Comparison of ENCODE assay signal across 31 cellular contexts in the genomic region with DNA sequence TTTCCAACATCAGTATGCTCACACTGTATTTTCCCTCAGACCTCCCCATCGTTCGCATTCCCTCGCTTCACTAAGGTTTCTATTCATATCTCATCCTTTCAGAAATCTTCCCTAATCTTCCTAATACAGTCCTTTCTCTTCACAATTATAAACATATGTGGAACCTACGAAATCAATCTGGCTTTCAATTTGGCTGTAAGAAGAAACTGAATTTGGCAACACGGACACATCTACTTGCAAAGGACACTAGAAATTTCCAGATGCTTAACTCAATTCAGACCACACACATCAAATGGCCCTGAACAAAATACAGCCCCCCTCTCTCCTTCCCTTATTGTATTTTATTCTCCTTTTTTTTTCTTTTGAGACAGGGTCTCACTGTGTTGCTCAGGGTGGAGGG. TPM values are rescaled to one million over a fixed set of nuclear protein-coding genes. Genes with fewer than 3 reads are reported as not detected.
A peak's percentile ranks its signal among the peaks of the same experiment; 100 is the strongest.
DNase-seq lines count a peak whose midpoint lies in the region; ATAC-seq, FAIRE-seq and TF ChIP-seq lines count a peak whose summit lies in the region.
"Had no signal": no experiment of that assay in that cellular context is flagged by ENCODE, and none has a peak within 500 bp of the region (broad histone marks: within the 10 kb centered on the region; RNA-seq: fewer than 3 reads in every experiment).

No MANE protein-coding gene starts in this region.

- no peak for TF ChIP-seq EP300 in K562 (IDR thresholded peaks at IDR 0.05; ENCODE audit: low read length)

- H3K27ac ChIP-seq in K562 (ENCODE audit: extremely low read depth, low read depth, low read length): peak overlapping the region; percentile 29; the same call in 1 of the 3 replicates
- H3K27ac ChIP-seq: BLaER1 treated with 17β-estradiol and CSF1 and Interleukin-3, amounts not matched to agents 10 nM and 100 nM; GM23248; HL-60; PC-9; SJCRH30 had no signal

- intact Hi-C loops in K562 (cut with micrococcal nuclease): no loop called here
- intact Hi-C loops in activated T-helper 2 cell treated with anti-CD3 and anti-CD28 coated beads, Interferon-gamma antibody, Interleukin-2, Interleukin-4, amounts not matched to agents 10 μg/mL and 5 μg/mL and 100 μg/mL, durations not matched to agents 14 hours and 24 hours and 36 hours (cut with micrococcal nuclease): no loop called here

- H3K9me3 Mint-ChIP-seq in activated naive CD8-positive, alpha-beta T cell (ENCODE audit: low read depth): no peaks in the 10 kb centered on the region
- H3K9me3 Mint-ChIP-seq in activated naive CD8-positive, alpha-beta T cell treated with anti-CD3 and anti-CD28 coated beads for 36 hours: no peaks in the 10 kb centered on the region
- H3K9me3 Mint-ChIP-seq in stimulated activated effector memory CD8-positive, alpha-beta T cell treated with anti-CD3 and anti-CD28 coated beads, Interleukin-12 subunit alpha, Interleukin-12 subunit beta, amount 100 ng/mL, for 72 hours: no peaks in the 10 kb centered on the region
- peaks cover 8% of the 10 kb centered on the region for H3K9me3 Mint-ChIP-seq in activated T-helper 2 cell treated with anti-CD3 and anti-CD28 coated beads, Interferon-gamma antibody, Interleukin-2, Interleukin-4, amounts not matched to agents 10 μg/mL and 5 μg/mL and 100 μg/mL, durations not matched to agents 14 hours and 24 hours and 36 hours
- H3K9me3 Mint-ChIP-seq: CD4-positive, alpha-beta T cell; HFFc6; IgD-negative memory B cell had no signal

- ATAC-seq in K562 (no peak), HG02759 (IDR thresholded peaks at IDR 0.05; ENCODE audit: unreplicated experiment) (no peak), HG03460 (IDR thresholded peaks at IDR 0.05; ENCODE audit: unreplicated experiment) (no peak)
- ATAC-seq in stimulated activated effector memory CD8-positive, alpha-beta T cell treated with anti-CD3 and anti-CD28 coated beads, Interleukin-12 subunit alpha, Interleukin-12 subunit beta, amount 100 ng/mL, for 72 hours: no peak
- ATAC-seq: Right ventricle myocardium inferior had no signal

- no peaks in the 10 kb centered on the region for H3K9me3 ChIP-seq in K562 (replicated peaks; ENCODE audit: control insufficient read depth, insufficient read depth, low read depth, low read length)
- H3K9me3 ChIP-seq: HAP-1 had no signal

- H3K27me3 Mint-ChIP-seq in activated naive CD8-positive, alpha-beta T cell: no peaks in the 10 kb centered on the region
- H3K27me3 Mint-ChIP-seq in activated naive CD8-positive, alpha-beta T cell treated with anti-CD3 and anti-CD28 coated beads for 36 hours: no peaks in the 10 kb centered on the region
- no peaks in the 10 kb centered on the region for H3K27me3 Mint-ChIP-seq in activated T-helper 2 cell treated with anti-CD3 and anti-CD28 coated beads, Interferon-gamma antibody, Interleukin-2, Interleukin-4, amounts not matched to agents 10 μg/mL and 5 μg/mL and 100 μg/mL, durations not matched to agents 14 hours and 24 hours and 36 hours (ENCODE audit: low read depth)
- H3K27me3 Mint-ChIP-seq: CD4-positive, alpha-beta T cell; IgD-negative memory B cell had no signal

- H3K4me3 ChIP-seq in K562 (no peak overlapping the region), fibroblast of the aortic adventitia (ENCODE audit: low read depth, low read length) (no peak overlapping the region)
- H3K4me3 ChIP-seq: BLaER1 treated with 17β-estradiol and CSF1 and Interleukin-3, amounts not matched to agents 10 nM and 100 nM; GM23248; HAP-1; PC-9; SJCRH30 had no signal

- H4K20me1 ChIP-seq in K562 (replicated peaks; ENCODE audit: control insufficient read depth, insufficient read depth, low read length): no peaks in the 10 kb centered on the region

- H3K4me2 ChIP-seq in K562 (ENCODE audit: insufficient read depth, low read length): no peak overlapping the region
- H3K4me2 ChIP-seq: BLaER1 treated with 17β-estradiol and CSF1 and Interleukin-3, amounts not matched to agents 10 nM and 100 nM; PC-9 had no signal

- peak; percentile 61 for FAIRE-seq in K562 (lab: Jason Lieb, UNC)
- FAIRE-seq: A204.1, D721Med, G401.6 had no signal

- H3K4me1 ChIP-seq in K562 (replicated peaks in 1 of 2; ENCODE audit: control insufficient read depth in 2 of 2, insufficient read depth in 2 of 2, low read length in 2 of 2): peaks cover 0 to 10% of the 10 kb centered on the region in 2 experiments; a peak in 2 of 5 replicates
- H3K4me1 ChIP-seq: BLaER1 treated with 17β-estradiol and CSF1 and Interleukin-3, amounts not matched to agents 10 nM and 100 nM; HAP-1; SJCRH30 had no signal

- in situ Hi-C loops in K562 (cut with MboI): no loop called here

- DNase-seq in activated naive CD8-positive, alpha-beta T cell treated with anti-CD3 and anti-CD28 coated beads for 36 hours: no peak
- DNase-seq in K562 (ENCODE audit: extremely low read depth in 1 of 4, low spot score in 3 of 4): no peak
- peak; percentile 20 for DNase-seq in fibroblast of the aortic adventitia (ENCODE audit: low read depth)
- no peak for DNase-seq in stimulated activated effector memory CD8-positive, alpha-beta T cell treated with anti-CD3 and anti-CD28 coated beads, Interleukin-12 subunit alpha, Interleukin-12 subunit beta, amount 100 ng/mL, for 72 hours (ENCODE audit: low spot score in 2 of 2)
- no peak for DNase-seq in activated T-helper 2 cell treated with anti-CD3 and anti-CD28 coated beads, Interferon-gamma antibody, Interleukin-2, Interleukin-4, amounts not matched to agents 10 μg/mL and 5 μg/mL and 100 μg/mL, durations not matched to agents 14 hours and 24 hours and 36 hours (ENCODE audit: low spot score)
- DNase-seq: AML-193; CD4-positive, alpha-beta T cell; DMS53; GM23248; HFFc6; NCI-H1048; NCI-H1417; NCI-H1694; NCI-H2029 treated with DMSO at 0.1 percent for 48 hours; NCI-H446 treated with DMSO at 0.1 percent for 48 hours; NCI-H526; NCI-H82; SJCRH30 had no signal

- H3K27me3 ChIP-seq in K562 (ENCODE audit: control insufficient read depth in 2 of 2, insufficient read depth in 2 of 2, low read length in 2 of 2): no peaks in the 10 kb centered on the region
- H3K27me3 ChIP-seq: BLaER1 treated with 17β-estradiol and CSF1 and Interleukin-3, amounts not matched to agents 10 nM and 100 nM; SJCRH30 had no signal

- no peak overlapping the region for H3K9ac ChIP-seq in K562 (ENCODE audit: insufficient read depth in 1 of 2, low read depth in 2 of 2, low read length in 2 of 2)
- H3K9ac ChIP-seq: BLaER1 treated with 17β-estradiol and CSF1 and Interleukin-3, amounts not matched to agents 10 nM and 100 nM; GM23248 had no signal

- TF ChIP-seq CTCF in K562 (IDR thresholded peaks at IDR 0.05 in 2 of 3, conservative IDR thresholded peaks at IDR 0.05 in 1 of 3; ENCODE audit: insufficient read depth in 2 of 3, low read depth in 1 of 3, low read length in 3 of 3) (no peak), fibroblast of the aortic adventitia (IDR thresholded peaks at IDR 0.05; ENCODE audit: insufficient read depth, low read length) (no peak)

- H3K36me3 ChIP-seq in K562 (ENCODE audit: control insufficient read depth, insufficient read depth, low read length): peaks cover 15% of the 10 kb centered on the region; the same call in 2 of the 3 replicates
- H3K36me3 ChIP-seq: HAP-1 had no signal

- no TSS peak for BruUV-seq in K562 (replicated peaks; lab: Mats Ljungman, UMichigan)

- peaks cover 7% of the 10 kb centered on the region for H3K4me1 Mint-ChIP-seq in activated naive CD8-positive, alpha-beta T cell (ENCODE audit: low read depth)
- peaks cover 2% of the 10 kb centered on the region for H3K4me1 Mint-ChIP-seq in activated naive CD8-positive, alpha-beta T cell treated with anti-CD3 and anti-CD28 coated beads for 36 hours
- peaks cover 20% of the 10 kb centered on the region for H3K4me1 Mint-ChIP-seq in stimulated activated effector memory CD8-positive, alpha-beta T cell treated with anti-CD3 and anti-CD28 coated beads, Interleukin-12 subunit alpha, Interleukin-12 subunit beta, amount 100 ng/mL, for 72 hours
- peaks cover 6% of the 10 kb centered on the region for H3K4me1 Mint-ChIP-seq in activated T-helper 2 cell treated with anti-CD3 and anti-CD28 coated beads, Interferon-gamma antibody, Interleukin-2, Interleukin-4, amounts not matched to agents 10 μg/mL and 5 μg/mL and 100 μg/mL, durations not matched to agents 14 hours and 24 hours and 36 hours (ENCODE audit: low read depth)

- CTCF ChIA-PET in K562 (lab: Yijun Ruan, JAX; ENCODE audit: low intra/inter-chr PET ratio): no interaction called here

- H3K27ac Mint-ChIP-seq in activated naive CD8-positive, alpha-beta T cell: peak overlapping the region; percentile 41
- no peak overlapping the region for H3K27ac Mint-ChIP-seq in activated naive CD8-positive, alpha-beta T cell treated with anti-CD3 and anti-CD28 coated beads for 36 hours
- peak overlapping the region; percentile 20 for H3K27ac Mint-ChIP-seq in stimulated activated effector memory CD8-positive, alpha-beta T cell treated with anti-CD3 and anti-CD28 coated beads, Interleukin-12 subunit alpha, Interleukin-12 subunit beta, amount 100 ng/mL, for 72 hours
- no peak overlapping the region for H3K27ac Mint-ChIP-seq in activated T-helper 2 cell treated with anti-CD3 and anti-CD28 coated beads, Interferon-gamma antibody, Interleukin-2, Interleukin-4, amounts not matched to agents 10 μg/mL and 5 μg/mL and 100 μg/mL, durations not matched to agents 14 hours and 24 hours and 36 hours
- H3K27ac Mint-ChIP-seq: CD4-positive, alpha-beta T cell; HFFc6; IgD-negative memory B cell had no signal

- no peaks in the 10 kb centered on the region for H3K9me1 ChIP-seq in K562 (ENCODE audit: control insufficient read depth, insufficient read depth, low read length)

- peaks cover 23% of the 10 kb centered on the region for H3K79me2 ChIP-seq in K562 (ENCODE audit: control insufficient read depth, insufficient read depth, low read length)

- no peak overlapping the region for H3K4me3 Mint-ChIP-seq in activated naive CD8-positive, alpha-beta T cell
- no peak overlapping the region for H3K4me3 Mint-ChIP-seq in activated naive CD8-positive, alpha-beta T cell treated with anti-CD3 and anti-CD28 coated beads for 36 hours
- no peak overlapping the region for H3K4me3 Mint-ChIP-seq in stimulated activated effector memory CD8-positive, alpha-beta T cell treated with anti-CD3 and anti-CD28 coated beads, Interleukin-12 subunit alpha, Interleukin-12 subunit beta, amount 100 ng/mL, for 72 hours
- H3K4me3 Mint-ChIP-seq in activated T-helper 2 cell treated with anti-CD3 and anti-CD28 coated beads, Interferon-gamma antibody, Interleukin-2, Interleukin-4, amounts not matched to agents 10 μg/mL and 5 μg/mL and 100 μg/mL, durations not matched to agents 14 hours and 24 hours and 36 hours (ENCODE audit: low read depth): no peak overlapping the region
- H3K4me3 Mint-ChIP-seq: CD4-positive, alpha-beta T cell; HFFc6; IgD-negative memory B cell had no signal

- no peak for TF ChIP-seq POLR2A in K562 (conservative IDR thresholded peaks at IDR 0.05)

- no peak for TF ChIP-seq RAD21 in K562 (CRISPR knock-in tag; conservative IDR thresholded peaks at IDR 0.05 in 1 of 2, IDR thresholded peaks at IDR 0.05 in 1 of 2)

- no peak overlapping the region for H2AFZ ChIP-seq in K562 (ENCODE audit: low read depth, low read length)
- H2AFZ ChIP-seq: GM23248, PC-9 had no signal

- H3K36me3 Mint-ChIP-seq in activated naive CD8-positive, alpha-beta T cell: peaks cover 12% of the 10 kb centered on the region
- peaks cover 31% of the 10 kb centered on the region for H3K36me3 Mint-ChIP-seq in activated naive CD8-positive, alpha-beta T cell treated with anti-CD3 and anti-CD28 coated beads for 36 hours
- H3K36me3 Mint-ChIP-seq in stimulated activated effector memory CD8-positive, alpha-beta T cell treated with anti-CD3 and anti-CD28 coated beads, Interleukin-12 subunit alpha, Interleukin-12 subunit beta, amount 100 ng/mL, for 72 hours: peaks cover 34% of the 10 kb centered on the region
- H3K36me3 Mint-ChIP-seq in activated T-helper 2 cell treated with anti-CD3 and anti-CD28 coated beads, Interferon-gamma antibody, Interleukin-2, Interleukin-4, amounts not matched to agents 10 μg/mL and 5 μg/mL and 100 μg/mL, durations not matched to agents 14 hours and 24 hours and 36 hours (ENCODE audit: low read depth): peaks cover 38% of the 10 kb centered on the region

- POLR2A ChIA-PET in K562 (lab: Yijun Ruan, JAX): interaction anchor here (1.4 kb wide), 1 partner anchor 25 kb away, joined by 3 read pairs; no protein-coding TSS in a partner anchor

- 58% methylated on average over 5 of the region's 5 CpGs for WGBS in K562 (ENCODE audit: insufficient coverage, low coverage, missing lambda C conversion rate)

RNA-seq across cellular contexts. Expression of gene TM4SF19, which starts 39.1 kb away (rescaled TPM):
- not detected for total RNA-seq in activated naive CD8-positive, alpha-beta T cell treated with anti-CD3 and anti-CD28 coated beads for 36 hours
- total RNA-seq in K562 (2011; cell fraction: chromatin; rRNA removed; ENCODE audit: low replicate concordance): 84.6 and 136 TPM in 2 replicates
- 68.0 and 78.0 TPM in 2 replicates for total RNA-seq in K562 (2011; cell fraction: nucleolus; rRNA removed)
- 79.4 and 104 TPM in 2 replicates for total RNA-seq in K562 (2011; cell fraction: nucleoplasm; rRNA removed)
- 8.0 and 10.6 TPM in 2 replicates for total RNA-seq in K562 (2014; rRNA removed)
- 12.5 and 13.6 TPM in 2 replicates for total RNA-seq in K562 (2014; rRNA removed; fragmentation: Illumina TruSeq; extraction: Trizol)
- 15.0 and 15.4 TPM in 2 replicates for total RNA-seq in K562 (2015; rRNA removed; fragmentation: Illumina TruSeq; extraction: Trizol)
- total RNA-seq in K562 (2021): 18.4 and 19.0 TPM in 2 replicates
- 27.1 and 29.3 TPM in 2 replicates for polyA plus RNA-seq in K562 (2011; rRNA removed)
- 22.0 and 31.8 TPM in 2 replicates for polyA plus RNA-seq in K562 (2011; cell fraction: cytosol; rRNA removed)
- 45.2 and 52.4 TPM in 2 replicates for polyA plus RNA-seq in K562 (2011; cell fraction: nucleus; rRNA removed)
- 24.0 and 26.4 TPM in 2 replicates for polyA plus RNA-seq in K562 (2012)
- polyA plus RNA-seq in K562 (2014; fragmentation: Illumina TruSeq; extraction: Trizol): 12.7 and 14.9 TPM in 2 replicates
- polyA plus RNA-seq in K562 (2014; fragmentation: Nextera tagmentation; extraction: Ambion mirVana): 10 to 100 TPM; 25.3 to 26.7 TPM
- polyA plus RNA-seq in K562 (2014; rRNA removed): 13.8 and 19.0 TPM in 2 replicates
- polyA minus RNA-seq in K562 (2011; rRNA and poly(A)+ RNA removed): 22.6 and 26.3 TPM in 2 replicates
- 14.3 TPM in 2 replicates for polyA minus RNA-seq in K562 (2011; cell fraction: cytosol; rRNA and poly(A)+ RNA removed)
- polyA minus RNA-seq in K562 (2011; cell fraction: nucleus; rRNA and poly(A)+ RNA removed): 9.3 and 15.4 TPM in 2 replicates
- total RNA-seq in fibroblast of the aortic adventitia (ENCODE audit: low replicate concordance): not detected in 2 replicates
- not detected in 2 replicates for total RNA-seq in activated T-helper 2 cell treated with anti-CD3 and anti-CD28 coated beads, Interferon-gamma antibody, Interleukin-2, Interleukin-4, amounts not matched to agents 10 μg/mL and 5 μg/mL and 100 μg/mL, durations not matched to agents 14 hours and 24 hours and 36 hours
- total RNA-seq: CD4-positive, alpha-beta T cell; GM23248; Right ventricle myocardium inferior had no signal
- polyA plus RNA-seq: AG04450, GM23248 had no signal

RNA-seq across cellular contexts. Expression of gene UBXN7, which starts 54.9 kb away (rescaled TPM):
- 10 to 100 TPM; 52.7 to 57.5 TPM for total RNA-seq in activated naive CD8-positive, alpha-beta T cell treated with anti-CD3 and anti-CD28 coated beads for 36 hours
- 30.5 and 50.2 TPM in 2 replicates for total RNA-seq in K562 (2011; cell fraction: chromatin; rRNA removed; ENCODE audit: low replicate concordance)
- 23.3 and 25.7 TPM in 2 replicates for total RNA-seq in K562 (2011; cell fraction: nucleolus; rRNA removed)
- total RNA-seq in K562 (2011; cell fraction: nucleoplasm; rRNA removed): 37.7 and 51.8 TPM in 2 replicates
- total RNA-seq in K562 (2014; rRNA removed) (10.0 and 10.4 TPM in 2 replicates), K562 (2014; rRNA removed; fragmentation: Illumina TruSeq; extraction: Trizol) (18.0 and 23.8 TPM in 2 replicates), K562 (2015; rRNA removed; fragmentation: Illumina TruSeq; extraction: Trizol) (11.2 and 12.7 TPM in 2 replicates), K562 (2021) (44.6 and 46.9 TPM in 2 replicates), fibroblast of the aortic adventitia (ENCODE audit: low replicate concordance) (20.9 and 27.7 TPM in 2 replicates)
- polyA plus RNA-seq in K562 (2011; rRNA removed) (18.9 and 31.3 TPM in 2 replicates), K562 (2014; fragmentation: Illumina TruSeq; extraction: Trizol) (19.8 and 21.9 TPM in 2 replicates), K562 (2014; fragmentation: Nextera tagmentation; extraction: Ambion mirVana) (1 to 10 TPM; 3.5 to 3.9 TPM), K562 (2014; rRNA removed) (13.2 and 13.4 TPM in 2 replicates)
- 7.8 and 23.8 TPM in 2 replicates for polyA plus RNA-seq in K562 (2011; cell fraction: cytosol; rRNA removed)
- polyA plus RNA-seq in K562 (2011; cell fraction: nucleus; rRNA removed): 12.6 and 15.9 TPM in 2 replicates
- polyA plus RNA-seq in K562 (2012): 11.1 and 36.9 TPM in 2 replicates
- 54.9 and 55.7 TPM in 2 replicates for polyA minus RNA-seq in K562 (2011; rRNA and poly(A)+ RNA removed)
- 15.8 and 20.6 TPM in 2 replicates for polyA minus RNA-seq in K562 (2011; cell fraction: cytosol; rRNA and poly(A)+ RNA removed)
- polyA minus RNA-seq in K562 (2011; cell fraction: nucleus; rRNA and poly(A)+ RNA removed): 11.6 and 17.1 TPM in 2 replicates
- 64.4 and 67.8 TPM in 2 replicates for total RNA-seq in activated T-helper 2 cell treated with anti-CD3 and anti-CD28 coated beads, Interferon-gamma antibody, Interleukin-2, Interleukin-4, amounts not matched to agents 10 μg/mL and 5 μg/mL and 100 μg/mL, durations not matched to agents 14 hours and 24 hours and 36 hours

RNA-seq across cellular contexts. Expression of gene DYNLT2B, which starts 59.3 kb away (rescaled TPM):
- 1 to 10 TPM; 8.1 to 8.4 TPM for total RNA-seq in activated naive CD8-positive, alpha-beta T cell treated with anti-CD3 and anti-CD28 coated beads for 36 hours
- 5.6 and 8.4 TPM in 2 replicates for total RNA-seq in K562 (2011; cell fraction: chromatin; rRNA removed; ENCODE audit: low replicate concordance)
- total RNA-seq in K562 (2011; cell fraction: nucleolus; rRNA removed): 4.9 and 5.7 TPM in 2 replicates
- total RNA-seq in K562 (2011; cell fraction: nucleoplasm; rRNA removed): 3.4 and 6.5 TPM in 2 replicates
- total RNA-seq in K562 (2014; rRNA removed): 6.5 and 10.2 TPM in 2 replicates
- total RNA-seq in K562 (2014; rRNA removed; fragmentation: Illumina TruSeq; extraction: Trizol): 8.3 and 8.7 TPM in 2 replicates
- total RNA-seq in K562 (2015; rRNA removed; fragmentation: Illumina TruSeq; extraction: Trizol): 7.1 and 8.5 TPM in 2 replicates
- 8.3 and 8.6 TPM in 2 replicates for total RNA-seq in K562 (2021)
- polyA plus RNA-seq in K562 (2011; rRNA removed): 13.7 and 17.1 TPM in 2 replicates
- polyA plus RNA-seq in K562 (2011; cell fraction: cytosol; rRNA removed): 11.9 and 12.6 TPM in 2 replicates
- polyA plus RNA-seq in K562 (2011; cell fraction: nucleus; rRNA removed): 5.7 and 7.7 TPM in 2 replicates
- polyA plus RNA-seq in K562 (2012): 14.7 and 17.8 TPM in 2 replicates
- polyA plus RNA-seq in K562 (2014; fragmentation: Illumina TruSeq; extraction: Trizol): 7.4 and 8.8 TPM in 2 replicates
- polyA plus RNA-seq in K562 (2014; fragmentation: Nextera tagmentation; extraction: Ambion mirVana): 10 to 100 TPM in 1 of 2 experiments, 1 to 10 TPM in 1; 9.7 to 13.3 TPM
- 16.8 and 19.9 TPM in 2 replicates for polyA plus RNA-seq in K562 (2014; rRNA removed)
- polyA minus RNA-seq in K562 (2011; rRNA and poly(A)+ RNA removed): 3.2 and 4.5 TPM in 2 replicates
- 4.7 TPM in 1 of 2 replicates, not detected in the other for polyA minus RNA-seq in K562 (2011; cell fraction: cytosol; rRNA and poly(A)+ RNA removed)
- 3.2 and 6.1 TPM in 2 replicates for polyA minus RNA-seq in K562 (2011; cell fraction: nucleus; rRNA and poly(A)+ RNA removed)
- total RNA-seq in fibroblast of the aortic adventitia (ENCODE audit: low replicate concordance): 16.0 and 22.1 TPM in 2 replicates
- total RNA-seq in activated T-helper 2 cell treated with anti-CD3 and anti-CD28 coated beads, Interferon-gamma antibody, Interleukin-2, Interleukin-4, amounts not matched to agents 10 μg/mL and 5 μg/mL and 100 μg/mL, durations not matched to agents 14 hours and 24 hours and 36 hours: 10.9 and 12.3 TPM in 2 replicates

Comparison
In these comparisons a context has a peak if more than half of its experiments do, and no peak if none do; other contexts are left out.
1. H3K27ac Mint-ChIP-seq: peak in activated naive CD8-positive, alpha-beta T cell (single experiment) and stimulated activated effector memory CD8-positive, alpha-beta T cell treated with anti-CD3 and anti-CD28 coated beads, Interleukin-12 subunit alpha, Interleukin-12 subunit beta, amount 100 ng/mL, for 72 hours (single experiment); none in activated naive CD8-positive, alpha-beta T cell treated with anti-CD3 and anti-CD28 coated beads for 36 hours (single experiment) and activated T-helper 2 cell treated with anti-CD3 and anti-CD28 coated beads, Interferon-gamma antibody, Interleukin-2, Interleukin-4, amounts not matched to agents 10 μg/mL and 5 μg/mL and 100 μg/mL, durations not matched to agents 14 hours and 24 hours and 36 hours (single experiment).